ENCODE assay signal across 9 cellular contexts in the genomic region with DNA sequence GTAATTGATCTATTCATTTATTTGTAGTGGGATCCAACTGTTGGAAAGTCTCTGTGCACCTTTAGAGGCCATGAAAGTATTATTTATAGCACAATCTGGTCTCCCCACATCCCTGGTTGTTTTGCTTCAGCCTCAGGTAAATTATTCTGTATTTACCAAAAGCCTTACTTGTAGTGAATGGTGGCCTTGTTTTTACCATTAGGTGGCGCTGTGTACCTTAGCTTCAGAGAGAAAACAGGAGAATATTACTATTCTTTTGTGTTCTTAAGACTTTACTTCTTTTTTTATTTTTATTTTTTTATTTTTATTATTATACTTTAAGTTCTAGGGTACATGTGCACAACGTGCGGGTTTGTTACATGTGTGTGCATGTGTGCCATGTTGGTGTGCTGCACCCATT. TPM values are rescaled to one million over a fixed set of nuclear protein-coding genes. Genes with fewer than 3 reads are reported as not detected.
DNase-seq lines count a peak whose midpoint lies in the region; ATAC-seq and TF ChIP-seq lines count a peak whose summit lies in the region.
"Had no signal": no experiment of that assay in that cellular context is flagged by ENCODE, and none has a peak within 500 bp of the region (broad histone marks: within the 10 kb centered on the region; RNA-seq: fewer than 3 reads in every experiment).

No MANE protein-coding gene starts in this region.

- ATAC-seq in Panc1: no peak
- no peak for ATAC-seq in GM18868 (IDR thresholded peaks at IDR 0.05; ENCODE audit: unreplicated experiment)
- no peak for ATAC-seq in GM21360 (IDR thresholded peaks at IDR 0.05; ENCODE audit: unreplicated experiment)

- H3K27ac ChIP-seq in Panc1 (ENCODE audit: low read length): no peak overlapping the region
- H3K27ac ChIP-seq: BLaER1 treated with 17β-estradiol and CSF1 and Interleukin-3, amounts not matched to agents 10 nM and 100 nM had no signal

- peak; percentile 69 for TF ChIP-seq CTCF in HFF-Myc (IDR thresholded peaks at IDR 0.05; ENCODE audit: low read depth, low read length, missing control alignments)
- peak; percentile 71; the same call in 1 of the 2 replicates for TF ChIP-seq CTCF in Panc1 (IDR thresholded peaks at IDR 0.05)
- TF ChIP-seq CTCF in choroid plexus epithelial cell (conservative IDR thresholded peaks at IDR 0.05; ENCODE audit: low read depth, low read length): peak; percentile 74

- POLR2A ChIA-PET in Panc1 (lab: Charles Lee): no interaction called here

- H3K36me3 ChIP-seq in Panc1 (ENCODE audit: control insufficient read depth, insufficient read depth, low read length): no peaks in the 10 kb centered on the region

- no peaks in the 10 kb centered on the region for H3K27me3 ChIP-seq in Panc1 (ENCODE audit: control insufficient read depth, insufficient read depth, low read length)
- H3K27me3 ChIP-seq: BLaER1 treated with 17β-estradiol and CSF1 and Interleukin-3, amounts not matched to agents 10 nM and 100 nM had no signal

- H3K4me3 ChIP-seq in HFF-Myc (replicated peaks; ENCODE audit: low read depth, low read length) (no peak overlapping the region), Panc1 (ENCODE audit: low read depth in 2 of 2, low read length in 2 of 2) (no peak overlapping the region), choroid plexus epithelial cell (ENCODE audit: low read depth, low read length) (no peak overlapping the region)
- H3K4me3 ChIP-seq: BLaER1 treated with 17β-estradiol and CSF1 and Interleukin-3, amounts not matched to agents 10 nM and 100 nM had no signal

- intact Hi-C loops in Panc1 (cut with micrococcal nuclease; ENCODE audit: unreplicated experiment): loop anchor here (10.0 kb wide), 1 partner anchor 79 kb away; the partner anchor contains the start of gene SLC35D3

- BruUV-seq in Panc1 (replicated peaks; lab: Mats Ljungman, UMichigan): no TSS peak

- in situ Hi-C loops in Panc1 (cut with HindIII; ENCODE audit: low pct_unique_long_range_greater_than_20kb, low sequenced_read_pairs): no loop called here

- peak; percentile 18 for DNase-seq in NCI-H2029 (lab: John Stamatoyannopoulos, UW)
- DNase-seq in NCI-H2029 treated with DMSO at 0.1 percent for 48 hours (lab: John Stamatoyannopoulos, UW): no peak
- no peak for DNase-seq in HFF-Myc (ENCODE audit: extremely low read depth, low read depth)
- DNase-seq in Panc1 (ENCODE audit: low read depth, low spot score): no peak
- DNase-seq in choroid plexus epithelial cell (ENCODE audit: low read depth): peak; percentile 88
- DNase-seq in lung microvascular endothelial cell (ENCODE audit: low read depth in 2 of 2): peak; percentile 73 to 77

- no peaks in the 10 kb centered on the region for H3K9me3 ChIP-seq in Panc1 (ENCODE audit: control insufficient read depth, insufficient read depth, low read depth, low read length)

- CTCF ChIA-PET in Panc1 (lab: Charles Lee): interaction anchor here (0.5 kb wide), 2 partner anchors 215 to 1050 kb away, joined by 3 read pairs; no protein-coding TSS in a partner anchor

- no peaks in the 10 kb centered on the region for H3K4me1 ChIP-seq in Panc1 (ENCODE audit: control insufficient read depth, insufficient read depth, low read length)
- H3K4me1 ChIP-seq: BLaER1 treated with 17β-estradiol and CSF1 and Interleukin-3, amounts not matched to agents 10 nM and 100 nM had no signal

RNA-seq across cellular contexts. Expression of gene PEX7, which starts 23.7 kb away (rescaled TPM):
- 8.8 TPM for total RNA-seq in Panc1 (2021; ENCODE audit: unreplicated experiment)
- polyA plus RNA-seq in Panc1 (2012; ENCODE audit: insufficient read length): 13.9 TPM
- 5.0 and 5.4 TPM in 2 replicates for total RNA-seq in lung microvascular endothelial cell

RNA-seq across cellular contexts. Expression of gene MAP3K5, which starts 53.8 kb away (rescaled TPM):
- total RNA-seq in Panc1 (2021; ENCODE audit: unreplicated experiment) (8.1 TPM), lung microvascular endothelial cell (2.2 and 3.3 TPM in 2 replicates)
- 4.1 TPM for polyA plus RNA-seq in Panc1 (2012; ENCODE audit: insufficient read length)

Comparison
In these comparisons a context has a peak if more than half of its experiments do, and no peak if none do; other contexts are left out.
1. DNase-seq: peak in NCI-H2029 (single experiment), choroid plexus epithelial cell (single experiment) and lung microvascular endothelial cell (2 of 2); none in NCI-H2029 treated with DMSO at 0.1 percent for 48 hours (single experiment), HFF-Myc (single experiment) and Panc1 (single experiment).
2. Peak in every context shown above with its lines, with median percentiles within 50 percentile points of each other: CTCF ChIP-seq.